1 cellular context compared by ENCODE assay signal in the genomic region with DNA sequence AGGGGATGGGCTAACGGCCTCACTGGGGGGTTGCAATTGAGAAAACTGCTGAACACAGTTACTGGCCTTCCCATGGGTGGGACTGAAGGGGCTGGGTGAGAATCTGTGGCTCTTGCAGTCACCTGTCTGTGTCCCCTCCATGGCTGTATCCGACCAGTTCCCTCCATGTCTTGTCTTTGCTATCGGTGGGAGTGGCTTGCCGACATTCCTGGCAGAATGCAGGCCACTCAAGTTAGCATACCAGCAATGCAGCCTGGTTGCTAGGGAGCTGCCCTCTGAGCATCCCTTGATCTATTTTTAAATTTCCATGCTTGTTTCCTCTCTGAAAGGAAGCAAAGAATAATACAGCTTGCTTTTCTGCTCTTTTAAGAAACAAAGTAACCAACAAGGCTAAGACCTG.
TF ChIP-seq lines count a peak whose summit lies in the region.

No MANE protein-coding gene starts in this region.

TF ChIP-seq in H1, 55 proteins besides CTCF, POLR2A, EP300 and RAD21:
- TF ChIP-seq NANOG (IDR thresholded peaks at IDR 0.05; ENCODE audit: insufficient read depth, low read depth, low read length, poor library complexity, severe bottlenecking) (peak; percentile 79), EZH2 (IDR thresholded peaks at IDR 0.05; ENCODE audit: low read depth, low read length, severe bottlenecking) (no peak), SUZ12 (IDR thresholded peaks at IDR 0.05; ENCODE audit: low read length) (no peak), TEAD4 (IDR thresholded peaks at IDR 0.05; ENCODE audit: low read depth, low read length) (peak; percentile 99), ASH2L (IDR thresholded peaks at IDR 0.05; ENCODE audit: low read length) (peak; percentile 18), YY1 (IDR thresholded peaks at IDR 0.05; ENCODE audit: low read depth, low read length) (0 out of 2 replicates have a peak, but pooled peaks have one; percentile 15), GABPA (IDR thresholded peaks at IDR 0.05; ENCODE audit: borderline replicate concordance, insufficient read depth, low read length) (no peak), POLR2AphosphoS5 (IDR thresholded peaks at IDR 0.05; ENCODE audit: low read depth, low read length) (peak; percentile 77), HDAC2 (IDR thresholded peaks at IDR 0.05; ENCODE audit: borderline replicate concordance in 1 of 2, low read depth in 2 of 2, low read length in 2 of 2) (no peak), SP1 (IDR thresholded peaks at IDR 0.05; ENCODE audit: low read depth, low read length) (peak; percentile 30; the same call in 1 of the 2 replicates), RFX5 (IDR thresholded peaks at IDR 0.05; ENCODE audit: borderline replicate concordance, low read depth, low read length) (peak; percentile 64; the same call in 1 of the 2 replicates), TCF12 (IDR thresholded peaks at IDR 0.05; ENCODE audit: low read depth, low read length) (peak; percentile 55; the same call in 1 of the 2 replicates), ATF2 (IDR thresholded peaks at IDR 0.05; ENCODE audit: low read length) (no peak)
